Comparison of ENCODE assay signal across 8 cellular contexts in the genomic region with DNA sequence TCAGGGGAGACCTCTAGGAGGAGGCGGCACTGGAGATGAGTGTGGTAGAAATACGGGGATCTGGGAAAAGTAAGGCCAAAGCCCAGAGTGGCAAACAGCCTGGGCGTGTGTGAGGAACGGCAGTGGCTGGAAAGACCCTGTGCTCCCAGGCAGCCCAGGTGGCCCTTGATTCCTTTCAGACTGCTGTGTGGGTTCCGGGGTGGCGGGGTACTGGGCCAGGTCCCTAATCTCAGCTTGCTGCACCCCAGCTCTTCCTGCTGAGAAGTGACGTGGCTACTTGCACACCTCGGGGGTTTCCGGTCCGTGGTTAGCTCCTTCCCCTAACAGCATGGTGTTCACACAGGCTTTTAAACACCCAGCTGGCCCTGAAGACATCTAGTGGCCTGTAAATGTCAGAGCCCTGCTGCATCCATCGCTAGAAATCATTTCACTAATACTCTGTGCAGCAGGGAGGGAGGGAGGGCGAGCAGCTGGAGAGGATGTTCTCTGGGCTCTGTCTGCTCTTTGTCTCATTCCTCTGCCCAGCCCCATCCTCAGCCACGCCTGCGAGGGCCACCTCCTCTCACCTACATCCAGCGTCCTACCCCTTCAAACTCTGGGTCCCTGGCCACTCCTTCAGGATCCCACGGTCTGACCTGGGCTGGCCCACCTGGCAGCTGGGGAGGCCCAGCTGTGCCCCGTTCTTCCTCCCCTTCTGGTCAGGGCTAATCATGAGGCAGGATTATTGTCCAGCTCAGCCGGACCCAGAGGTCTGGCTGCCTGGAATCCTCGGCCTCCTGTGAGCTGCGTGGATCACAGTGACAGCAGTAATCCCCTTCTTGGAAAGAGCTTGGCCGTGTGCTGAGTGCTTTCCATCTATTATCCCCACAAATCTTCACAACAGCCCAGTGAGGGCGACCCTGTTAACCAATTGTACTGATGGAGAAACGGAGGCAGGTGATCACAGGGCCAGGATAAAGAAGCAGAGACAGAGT. TPM values are rescaled to one million over a fixed set of nuclear protein-coding genes. Genes with fewer than 3 reads are reported as not detected.
DNase-seq lines count a peak whose midpoint lies in the region; ATAC-seq and TF ChIP-seq lines count a peak whose summit lies in the region.

No MANE protein-coding gene starts in this region.

- CTCF ChIA-PET in CD8-positive, alpha-beta T cell (lab: Charles Lee): interaction anchor here (0.6 to 7.0 kb wide), 21 partner anchors 8 to 364 kb away, joined by 3 to 72 read pairs (median 5); partner anchors contain the start of genes GPATCH3 and PIGV

- no peaks in the 10 kb centered on the region for H3K27me3 Mint-ChIP-seq in CD8-positive, alpha-beta T cell (ENCODE audit: low read depth)
- H3K27me3 Mint-ChIP-seq in memory B cell: no peaks in the 10 kb centered on the region
- H3K27me3 Mint-ChIP-seq in stimulated activated naive CD8-positive, alpha-beta T cell treated with anti-CD3 and anti-CD28 coated beads, Interleukin-15, amount 100 ng/mL, for 72 hours: no peaks in the 10 kb centered on the region

- H3K9me3 Mint-ChIP-seq in CD8-positive, alpha-beta T cell: no peaks in the 10 kb centered on the region
- H3K9me3 Mint-ChIP-seq in memory B cell: no peaks in the 10 kb centered on the region
- no peaks in the 10 kb centered on the region for H3K9me3 Mint-ChIP-seq in stimulated activated naive CD8-positive, alpha-beta T cell treated with anti-CD3 and anti-CD28 coated beads, Interleukin-15, amount 100 ng/mL, for 72 hours

- DNase-seq in CD8-positive, alpha-beta T cell: peak; percentile 74 to 96 (median 88)
- DNase-seq in GM20000 (ENCODE audit: low spot score) (peak; percentile 90), KG1 (lab: John Stamatoyannopoulos, UW) (peak; percentile 85), activated T-cell treated with anti-CD3 and anti-CD28 coated beads for 1 hour (ENCODE audit: low read depth) (peak; percentile 77), memory B cell (ENCODE audit: low spot score in 2 of 2) (peak; percentile 76 to 87), NCI-H2081 treated with DMSO at 0.1 percent for 48 hours (lab: John Stamatoyannopoulos, UW) (no peak), foreskin melanocyte (no peak)
- DNase-seq in stimulated activated naive CD8-positive, alpha-beta T cell treated with anti-CD3 and anti-CD28 coated beads, Interleukin-15, amount 100 ng/mL, for 72 hours: peak; percentile 65 to 85

- POLR2A ChIA-PET in CD8-positive, alpha-beta T cell (lab: Charles Lee): interaction anchor here (0.6 to 1.8 kb wide), 17 partner anchors 10 to 1268 kb away, joined by 3 to 11 read pairs (median 4); partner anchors contain the start of genes GPN2 and NUDC

- H3K27ac Mint-ChIP-seq in CD8-positive, alpha-beta T cell: peak overlapping the region; percentile 100
- H3K27ac Mint-ChIP-seq in memory B cell: peak overlapping the region; percentile 100
- peak overlapping the region; percentile 96 to 99 for H3K27ac Mint-ChIP-seq in stimulated activated naive CD8-positive, alpha-beta T cell treated with anti-CD3 and anti-CD28 coated beads, Interleukin-15, amount 100 ng/mL, for 72 hours

- H3K4me3 Mint-ChIP-seq in CD8-positive, alpha-beta T cell: peak overlapping the region; percentile 73
- peak overlapping the region; percentile 76 for H3K4me3 Mint-ChIP-seq in memory B cell
- peak overlapping the region; percentile 75 to 78 for H3K4me3 Mint-ChIP-seq in stimulated activated naive CD8-positive, alpha-beta T cell treated with anti-CD3 and anti-CD28 coated beads, Interleukin-15, amount 100 ng/mL, for 72 hours

- intact Hi-C loops in CD8-positive, alpha-beta T cell (cut with DNase I, micrococcal nuclease): loop anchor here (1.0 to 10.0 kb wide), 4 partner anchors 12 to 51 kb away; no protein-coding TSS in a partner anchor

- H3K27ac ChIP-seq in CD8-positive, alpha-beta T cell (ENCODE audit: low read depth, low read length): peak overlapping the region; percentile 88

- no peaks in the 10 kb centered on the region for H3K27me3 ChIP-seq in CD8-positive, alpha-beta T cell (ENCODE audit: insufficient read depth, low read length)

- H3K4me1 ChIP-seq in CD8-positive, alpha-beta T cell (ENCODE audit: insufficient read depth, low read length): peaks cover 51% of the 10 kb centered on the region

- peak; percentile 94 for ATAC-seq in CD8-positive, alpha-beta T cell
- peak; percentile 98 for ATAC-seq in memory B cell (ENCODE audit: low read depth)
- ATAC-seq in stimulated activated naive CD8-positive, alpha-beta T cell treated with anti-CD3 and anti-CD28 coated beads, Interleukin-15, amount 100 ng/mL, for 72 hours: peak; percentile 98

- peaks cover 71% of the 10 kb centered on the region for H3K36me3 Mint-ChIP-seq in CD8-positive, alpha-beta T cell
- H3K36me3 Mint-ChIP-seq in memory B cell: peaks cover 21% of the 10 kb centered on the region

- H3K36me3 ChIP-seq in CD8-positive, alpha-beta T cell (ENCODE audit: insufficient read depth, low read length): peaks cover 16% of the 10 kb centered on the region

- no peaks in the 10 kb centered on the region for H3K9me3 ChIP-seq in CD8-positive, alpha-beta T cell (ENCODE audit: low read length)

- H3K4me1 Mint-ChIP-seq in CD8-positive, alpha-beta T cell (ENCODE audit: low read depth): peaks cover 74% of the 10 kb centered on the region
- peaks cover 47% of the 10 kb centered on the region for H3K4me1 Mint-ChIP-seq in memory B cell
- peaks cover 73% of the 10 kb centered on the region for H3K4me1 Mint-ChIP-seq in stimulated activated naive CD8-positive, alpha-beta T cell treated with anti-CD3 and anti-CD28 coated beads, Interleukin-15, amount 100 ng/mL, for 72 hours

- peak; percentile 53 for TF ChIP-seq CTCF in CD8-positive, alpha-beta T cell (IDR thresholded peaks at IDR 0.05)
- TF ChIP-seq CTCF in GM20000 (IDR thresholded peaks at IDR 0.05; ENCODE audit: extremely low read depth, missing control alignments): peak; percentile 15

- peak overlapping the region; percentile 31 for H3K4me3 ChIP-seq in CD8-positive, alpha-beta T cell (ENCODE audit: low read depth, low read length)

RNA-seq across cellular contexts. Expression of gene ZDHHC18, which starts 7.2 kb away (rescaled TPM):
- 10 to 100 TPM; 55.2 to 55.4 TPM for total RNA-seq in CD8-positive, alpha-beta T cell

RNA-seq across cellular contexts. Expression of gene SFN, which starts 29.2 kb away (rescaled TPM):
- 1 to 10 TPM; 1.1 TPM for total RNA-seq in CD8-positive, alpha-beta T cell

RNA-seq across cellular contexts. Expression of gene PIGV, which starts 46.0 kb away (rescaled TPM):
- total RNA-seq in CD8-positive, alpha-beta T cell: 10 to 100 TPM in 1 of 2 experiments, 1 to 10 TPM in 1; 9.5 to 12.7 TPM

RNA-seq across cellular contexts. Expression of gene GPN2, which starts 56.4 kb away (rescaled TPM):
- total RNA-seq in CD8-positive, alpha-beta T cell: 10 to 100 TPM; 35.1 to 37.4 TPM

Comparison
In these comparisons a context has a peak if more than half of its experiments do, and no peak if none do; other contexts are left out.
1. DNase-seq: peak in CD8-positive, alpha-beta T cell (7 of 7), GM20000 (single experiment), KG1 (single experiment), activated T-cell treated with anti-CD3 and anti-CD28 coated beads for 1 hour (single experiment), memory B cell (2 of 2) and stimulated activated naive CD8-positive, alpha-beta T cell treated with anti-CD3 and anti-CD28 coated beads, Interleukin-15, amount 100 ng/mL, for 72 hours (2 of 2); none in NCI-H2081 treated with DMSO at 0.1 percent for 48 hours (single experiment) and foreskin melanocyte (single experiment).
2. Peak in every context shown above with its lines, with median percentiles within 50 percentile points of each other: ATAC-seq, H3K27ac Mint-ChIP-seq and H3K4me3 Mint-ChIP-seq.